8 cellular contexts compared by ENCODE assay signal in the genomic region with DNA sequence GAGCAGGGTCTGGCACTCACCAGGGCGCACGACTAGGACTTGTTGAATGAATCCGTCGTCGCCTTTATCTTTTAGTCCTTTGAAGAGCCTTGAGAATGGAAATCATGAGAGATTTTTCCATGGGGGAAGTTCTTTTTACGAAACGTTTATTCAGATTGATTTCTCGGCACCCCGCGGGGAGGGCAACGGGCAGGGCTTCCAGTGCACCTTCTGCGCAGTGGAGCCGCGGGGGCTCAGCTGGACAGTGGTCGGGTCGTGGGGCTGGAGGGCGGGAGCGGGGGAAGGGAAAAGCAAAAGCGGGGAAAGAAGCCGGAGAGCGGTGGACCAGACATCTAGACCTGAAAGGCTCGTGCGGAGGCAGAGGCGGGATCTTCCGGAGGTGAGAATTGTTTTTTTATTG. TPM values are rescaled to one million over a fixed set of nuclear protein-coding genes. Genes with fewer than 3 reads are reported as not detected.
DNase-seq lines count a peak whose midpoint lies in the region; ATAC-seq, FAIRE-seq and TF ChIP-seq lines count a peak whose summit lies in the region.
"Not testable (repeated sequence)": the region's sequence is repeated elsewhere in the genome, so short reads cannot be mapped to it uniquely, and the experiment has no call there.

No MANE protein-coding gene starts in this region.

- H3K9me3 Mint-ChIP-seq in CD14-positive monocyte; activated CD4-positive, alpha-beta memory T cell treated with anti-CD3 and anti-CD28 coated beads, Interleukin-2, amount 10 ng/mL, durations not matched to agents 7 days and 5 days; nephron: not testable (repeated sequence)

- H3K4ac ChIP-seq in IMR-90 (ENCODE audit: low read depth, low read length); H1 (replicated peaks; ENCODE audit: insufficient read length, low read depth, low read length): not testable (repeated sequence)

- CTCF ChIA-PET in IMR-90 (lab: Yijun Ruan, JAX); activated CD4-positive, alpha-beta memory T cell treated with anti-CD3 and anti-CD28 coated beads, Interleukin-2, amount 10 ng/mL, durations not matched to agents 7 days and 5 days (lab: Charles Lee); H1 (lab: Charles Lee; ENCODE audit: partially characterized antibody): not testable (repeated sequence)

- H3K4me3 ChIP-seq in IMR-90 (ENCODE audit: insufficient read depth, low read depth, low read length) (peak overlapping the region; percentile 29), adrenal gland (peak overlapping the region in 2 of 4 donors; percentile 17 to 20), H1 (ENCODE audit: extremely low read depth in 1 of 4, insufficient read depth in 2 of 4, low read depth in 3 of 4, low read length in 4 of 4) (peak overlapping the region; percentile 41 to 57 (median 49)), iPS-11a (ENCODE audit: low read depth, low read length) (peak overlapping the region; percentile 30)

- not testable (repeated sequence) for H3K23me2 ChIP-seq in H1 (ENCODE audit: low read depth, low read length)

- H2AK9ac ChIP-seq in IMR-90 (replicated peaks; ENCODE audit: low read depth, low read length, poor library complexity): not testable (repeated sequence)

- not testable (repeated sequence) for H3K56ac ChIP-seq in IMR-90 (ENCODE audit: extremely low read depth, insufficient read depth, low read length); H1 (replicated peaks; ENCODE audit: insufficient read length, low read depth, low read length)

- H4K8ac ChIP-seq in IMR-90 (ENCODE audit: low read depth in 2 of 2, low read length in 2 of 2); H1 (ENCODE audit: extremely low read depth, insufficient read depth, low read length): not testable (repeated sequence)

- H3K27me3 ChIP-seq in IMR-90 (ENCODE audit: control insufficient read depth, insufficient read depth, low read length); adrenal gland; H1 (replicated peaks in 1 of 4; ENCODE audit: control insufficient read depth in 3 of 4, extremely low read depth in 1 of 4, insufficient read depth in 3 of 4, low read length in 3 of 4): not testable (repeated sequence)

- H4K91ac ChIP-seq in IMR-90 (ENCODE audit: insufficient read depth, low read depth, low read length); H1 (replicated peaks; ENCODE audit: insufficient read length, low read length): not testable (repeated sequence)

- H3K27ac Mint-ChIP-seq in CD14-positive monocyte; activated CD4-positive, alpha-beta memory T cell treated with anti-CD3 and anti-CD28 coated beads, Interleukin-2, amount 10 ng/mL, durations not matched to agents 7 days and 5 days; nephron: not testable (repeated sequence)

- peak overlapping the region; percentile 31 to 83 for H3K4me3 Mint-ChIP-seq in CD14-positive monocyte
- peak overlapping the region; percentile 60 for H3K4me3 Mint-ChIP-seq in activated CD4-positive, alpha-beta memory T cell treated with anti-CD3 and anti-CD28 coated beads, Interleukin-2, amount 10 ng/mL, durations not matched to agents 7 days and 5 days
- H3K4me3 Mint-ChIP-seq in nephron: peak overlapping the region; percentile 78 to 81 (median 79)

- DNase-seq in CD14-positive monocyte (ENCODE audit: low spot score); IMR-90; activated CD4-positive, alpha-beta memory T cell treated with anti-CD3 and anti-CD28 coated beads, Interleukin-2, amount 10 ng/mL, durations not matched to agents 7 days and 5 days; H1 (ENCODE audit: low read depth in 1 of 2, low spot score in 2 of 2): not testable (repeated sequence)
- DNase-seq in adrenal gland: peak in 4 of 7 donors; percentile 7 to 38 (median 18)
- DNase-seq in stimulated activated CD4-positive, alpha-beta T cell treated with anti-CD3 and anti-CD28 coated beads, Interleukin-2, amount 100 ng/mL, for 4 hours (ENCODE audit: low read depth): peak; percentile 11

- not testable (repeated sequence) for H3K36me3 ChIP-seq in IMR-90 (ENCODE audit: control insufficient read depth, insufficient read depth, low read length); adrenal gland (replicated peaks in 1 of 2); H1 (ENCODE audit: control insufficient read depth in 2 of 4, insufficient read depth in 4 of 4, low read length in 3 of 4)

- POLR2A ChIA-PET in IMR-90 (lab: Charles Lee; ENCODE audit: unreplicated experiment); activated CD4-positive, alpha-beta memory T cell treated with anti-CD3 and anti-CD28 coated beads, Interleukin-2, amount 10 ng/mL, durations not matched to agents 7 days and 5 days (lab: Charles Lee); H1 (lab: Charles Lee; ENCODE audit: partially characterized antibody): not testable (repeated sequence)

- not testable (repeated sequence) for H3K23ac ChIP-seq in IMR-90 (ENCODE audit: low read depth, low read length); H1 (ENCODE audit: insufficient read length)

- dilution Hi-C loops in IMR-90 (cut with HindIII; ENCODE audit: low sequenced_read_pairs, unreplicated experiment): not testable (repeated sequence)

- H3K4me1 ChIP-seq in IMR-90 (ENCODE audit: control insufficient read depth, insufficient read depth, low read length); adrenal gland (replicated peaks in 1 of 2); H1 (replicated peaks in 1 of 4; ENCODE audit: control insufficient read depth in 3 of 4, insufficient read depth in 4 of 4, low read length in 3 of 4): not testable (repeated sequence)

- peaks cover 13 to 37% (median 20%) of the 10 kb centered on the region in 3 donors for H3K27me3 Mint-ChIP-seq in CD14-positive monocyte (ENCODE audit: low read depth in 3 of 3)
- H3K27me3 Mint-ChIP-seq in activated CD4-positive, alpha-beta memory T cell treated with anti-CD3 and anti-CD28 coated beads, Interleukin-2, amount 10 ng/mL, durations not matched to agents 7 days and 5 days: peaks cover 12% of the 10 kb centered on the region
- H3K27me3 Mint-ChIP-seq in nephron (ENCODE audit: low read depth): peaks cover 26% of the 10 kb centered on the region

- not testable (repeated sequence) for H4K20me1 ChIP-seq in IMR-90 (ENCODE audit: insufficient read depth, low read length); H1 (replicated peaks in 1 of 2; ENCODE audit: control insufficient read depth in 1 of 2, insufficient read depth in 2 of 2, low read length in 2 of 2)

- not testable (repeated sequence) for H3K36me3 Mint-ChIP-seq in CD14-positive monocyte; activated CD4-positive, alpha-beta memory T cell treated with anti-CD3 and anti-CD28 coated beads, Interleukin-2, amount 10 ng/mL, durations not matched to agents 7 days and 5 days (ENCODE audit: low read depth); nephron (ENCODE audit: low read depth)

- not testable (repeated sequence) for H3K79me2 ChIP-seq in H1 (ENCODE audit: control insufficient read depth in 1 of 2, insufficient read depth in 2 of 2, low read length in 2 of 2)

- not testable (repeated sequence) for H3K9ac ChIP-seq in IMR-90 (ENCODE audit: low read depth, low read length); H1 (replicated peaks in 1 of 4; ENCODE audit: extremely low read depth in 1 of 4, low read depth in 3 of 4, low read length in 3 of 4)

- not testable (repeated sequence) for H3K4me1 Mint-ChIP-seq in CD14-positive monocyte; activated CD4-positive, alpha-beta memory T cell treated with anti-CD3 and anti-CD28 coated beads, Interleukin-2, amount 10 ng/mL, durations not matched to agents 7 days and 5 days; nephron

- 0 out of 2 replicates have a peak, but pooled peaks have one; percentile 15 for ATAC-seq in IMR-90 (ENCODE audit: low read depth)

- TF ChIP-seq POLR2A in IMR-90 (IDR thresholded peaks at IDR 0.05; ENCODE audit: low read depth, low read length); adrenal gland (IDR thresholded peaks at IDR 0.05); H1 (IDR thresholded peaks at IDR 0.05; ENCODE audit: control extremely low read depth in 1 of 2, low read depth in 2 of 2, low read length in 2 of 2): not testable (repeated sequence)

- not testable (repeated sequence) for H2AK5ac ChIP-seq in IMR-90 (ENCODE audit: low read depth, low read length); H1 (ENCODE audit: low read depth, low read length)

- not testable (repeated sequence) for H2AFZ ChIP-seq in IMR-90 (replicated peaks; ENCODE audit: low read length, poor library complexity); H1 (ENCODE audit: low read length)

- H3K79me1 ChIP-seq in IMR-90 (ENCODE audit: low read depth in 1 of 2, low read length in 2 of 2); H1 (ENCODE audit: low read depth, low read length): not testable (repeated sequence)

- H3K9me3 ChIP-seq in IMR-90 (ENCODE audit: control insufficient read depth, insufficient read depth, low read length); adrenal gland (replicated peaks in 1 of 3); H1 (ENCODE audit: insufficient read depth in 2 of 2, low read depth in 1 of 2, low read length in 1 of 2): not testable (repeated sequence)

- not testable (repeated sequence) for FAIRE-seq in H1 (lab: Jason Lieb, UNC)

- H2BK12ac ChIP-seq in H1 (ENCODE audit: low read depth, low read length): not testable (repeated sequence)

- H3K4me2 ChIP-seq in IMR-90 (ENCODE audit: low read depth, low read length): not testable (repeated sequence)
- H3K4me2 ChIP-seq in H1 (ENCODE audit: insufficient read depth in 1 of 2, low read depth in 2 of 2, low read length in 2 of 2): peak overlapping the region in 1 of 2 experiments; percentile 49; a peak in 3 of 4 replicates

- H2BK120ac ChIP-seq in IMR-90 (ENCODE audit: low read depth, low read length); H1 (replicated peaks; ENCODE audit: low read depth, low read length): not testable (repeated sequence)

- not testable (repeated sequence) for TF ChIP-seq CTCF in CD14-positive monocyte (IDR thresholded peaks at IDR 0.05); IMR-90 (conservative IDR thresholded peaks at IDR 0.05; ENCODE audit: low read depth, low read length); adrenal gland (IDR thresholded peaks at IDR 0.05); H1 (IDR thresholded peaks at IDR 0.05; ENCODE audit: control extremely low read depth in 1 of 3, insufficient read depth in 1 of 3, low read depth in 1 of 3, low read length in 3 of 3); nephron (IDR thresholded peaks at IDR 0.05; ENCODE audit: unreplicated experiment in 3 of 3)

- H2BK20ac ChIP-seq in IMR-90 (ENCODE audit: low read depth, low read length); H1 (ENCODE audit: low read length): not testable (repeated sequence)

- not testable (repeated sequence) for H3K18ac ChIP-seq in IMR-90 (ENCODE audit: low read depth, low read length); H1 (ENCODE audit: extremely low read depth, low read length)

- H2BK15ac ChIP-seq in IMR-90 (ENCODE audit: low read depth, low read length); H1 (ENCODE audit: low read length): not testable (repeated sequence)

- intact Hi-C loops in CD14-positive monocyte (cut with micrococcal nuclease); IMR-90 (cut with micrococcal nuclease); adrenal gland (cut with DNase I): not testable (repeated sequence)

- not testable (repeated sequence) for H4K5ac ChIP-seq in IMR-90 (ENCODE audit: low read depth, low read length); H1 (ENCODE audit: insufficient read length, low read depth, low read length)

- no CpG with 5 or more reads among the region's 25 CpGs for WGBS in IMR-90 (ENCODE audit: extremely low coverage in 2 of 2, insufficient read length in 1 of 2), 2 experiments
- WGBS in adrenal gland, 4 donors: 3 to 5% (median 3%) methylated on average over 18 to 25 of the region's 25 CpGs
- WGBS in H1 (ENCODE audit: extremely low coverage in 1 of 2, insufficient coverage in 1 of 2, insufficient read length in 1 of 2, insufficient replicate concordance in 2 of 2, low coverage in 1 of 2, low lambda C conversion rate in 2 of 2, missing lambda C conversion rate in 1 of 2), 2 experiments: 0% methylated on average over 1 of the region's 25 CpGs; no CpG with 5 or more reads in 1 of the 2 experiments

- not testable (repeated sequence) for H3K14ac ChIP-seq in IMR-90 (replicated peaks; ENCODE audit: low read depth, low read length); H1 (ENCODE audit: insufficient read length)

- not testable (repeated sequence) for H3K27ac ChIP-seq in IMR-90 (ENCODE audit: insufficient read depth, low read length); H1 (ENCODE audit: low read depth, low read length)
- H3K27ac ChIP-seq in adrenal gland: peak overlapping the region in 3 of 5 donors; percentile 54 to 82 (median 78)

- not testable (repeated sequence) for H3K9me1 ChIP-seq in IMR-90 (ENCODE audit: insufficient read depth, low read length)

- in situ Hi-C loops in IMR-90 (cut with MboI; ENCODE audit: low sequenced_read_pairs): not testable (repeated sequence)

- BruUV-seq in IMR-90 (replicated peaks; lab: Mats Ljungman, UMichigan): not testable (repeated sequence)

- TF ChIP-seq EP300 in H1 (IDR thresholded peaks at IDR 0.05; ENCODE audit: borderline replicate concordance in 1 of 2, low read depth in 2 of 2, low read length in 2 of 2): not testable (repeated sequence)

- TF ChIP-seq RAD21 in IMR-90 (IDR thresholded peaks at IDR 0.05; ENCODE audit: low read length); H1 (IDR thresholded peaks at IDR 0.05 in 1 of 2, conservative IDR thresholded peaks at IDR 0.05 in 1 of 2; ENCODE audit: low read depth in 2 of 2, low read length in 2 of 2): not testable (repeated sequence)

- H2BK5ac ChIP-seq in IMR-90 (ENCODE audit: low read depth, low read length, poor library complexity, severe bottlenecking); H1 (ENCODE audit: low read depth, low read length): not testable (repeated sequence)

RNA-seq across cellular contexts. Expression of a gene that starts 50.5 kb away (rescaled TPM):
- not detected for polyA plus RNA-seq in CD14-positive monocyte
- total RNA-seq in IMR-90 (2012; rRNA removed): 2.9 and 3.1 TPM in 2 replicates
- 2.2 and 2.6 TPM in 2 replicates for polyA plus RNA-seq in IMR-90 (2012; rRNA removed)
- 0.74 and 0.84 TPM in 2 replicates for polyA plus RNA-seq in IMR-90 (2012; cell fraction: cytosol; rRNA removed)
- polyA plus RNA-seq in IMR-90 (2012; cell fraction: nucleus; rRNA removed; ENCODE audit: low replicate concordance): 1.6 and 7.5 TPM in 2 replicates
- total RNA-seq in activated CD4-positive, alpha-beta memory T cell treated with anti-CD3 and anti-CD28 coated beads, Interleukin-2, amount 10 ng/mL, durations not matched to agents 7 days and 5 days: 1 to 10 TPM in 1 of 2 experiments, under 1 TPM in 1; 0.90 to 1.2 TPM
- 1 to 10 TPM; 1.4 to 4.6 (median 2.4) TPM for total RNA-seq in adrenal gland
- 1 to 10 TPM in 1 of 3 donors, under 1 TPM in 2; 0.44 to 2.4 (median 0.72) TPM for polyA plus RNA-seq in adrenal gland
- 0.31 and 0.37 TPM in 2 replicates for total RNA-seq in H1 (2021; fragmentation: NEBNext Ultra II Directional; extraction: Animal tissue kit (Norgen Biotek cat#: 25700))
- polyA plus RNA-seq in H1 (2011; rRNA removed): 0.27 and 0.42 TPM in 2 replicates
- polyA plus RNA-seq in H1 (2011; cell fraction: cytosol; rRNA removed): 0.28 TPM
- polyA plus RNA-seq in H1 (2011; cell fraction: nucleus; rRNA removed): 1.2 TPM
- polyA plus RNA-seq in H1 (2012, experiment 1 of 2): 0.37 to 0.54 TPM (median 0.43 TPM) in 4 replicates
- 0.10 TPM for polyA plus RNA-seq in H1 (2012, experiment 2 of 2)
- 0.10 TPM for polyA plus RNA-seq in H1 (2013, experiment 1 of 2)
- polyA plus RNA-seq in H1 (2013, experiment 2 of 2): 0.11 TPM
- 0.85 and 0.98 TPM in 2 replicates for polyA minus RNA-seq in H1 (2011; rRNA and poly(A)+ RNA removed)
- polyA minus RNA-seq in H1 (2011; cell fraction: cytosol; rRNA and poly(A)+ RNA removed): 0.73 TPM
- 1.3 TPM for polyA minus RNA-seq in H1 (2011; cell fraction: nucleus; rRNA and poly(A)+ RNA removed)
